8 cellular contexts compared by ENCODE assay signal in the genomic region with DNA sequence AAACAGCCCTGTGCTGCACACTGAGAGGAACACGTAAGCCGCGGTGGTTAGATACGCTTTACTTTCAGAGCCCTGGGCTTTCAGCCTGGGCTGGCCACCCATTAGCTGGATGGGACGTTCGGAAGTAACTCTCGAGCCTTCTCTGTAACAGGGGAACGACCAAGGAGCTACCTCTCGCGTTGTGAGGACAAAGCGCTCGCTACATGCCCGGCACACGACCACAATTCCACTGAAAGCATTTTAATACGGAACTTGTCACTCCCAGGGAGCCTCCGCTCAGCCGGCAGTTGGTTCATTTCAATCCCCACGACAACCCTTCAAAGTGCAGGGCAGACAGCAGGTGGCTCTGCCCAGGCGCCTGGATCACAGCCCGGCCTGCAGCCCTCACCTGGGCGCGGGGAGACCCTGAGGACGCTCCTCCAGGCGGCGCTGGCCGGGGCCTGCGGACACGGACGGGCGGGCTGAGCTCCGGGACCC. TPM values are rescaled to one million over a fixed set of nuclear protein-coding genes. Genes with fewer than 3 reads are reported as not detected.
DNase-seq lines count a peak whose midpoint lies in the region; ATAC-seq and TF ChIP-seq lines count a peak whose summit lies in the region.

No MANE protein-coding gene starts in this region.

- H3K9me3 ChIP-seq in iPS-20b (ENCODE audit: insufficient read depth, low read depth, low read length) (no peaks in the 10 kb centered on the region), stomach (no peaks in the 10 kb centered on the region)

- TF ChIP-seq EP300 in stomach (IDR thresholded peaks at IDR 0.05), result no peak

- H3K4me1 Mint-ChIP-seq in activated naive CD8-positive, alpha-beta T cell treated with anti-CD3 and anti-CD28 coated beads, Interleukin-2, amount 50 U/mL, for 24 hours, result peaks cover 42% of the 10 kb centered on the region

- no peaks in the 10 kb centered on the region for H3K9me3 Mint-ChIP-seq in activated naive CD8-positive, alpha-beta T cell treated with anti-CD3 and anti-CD28 coated beads, Interleukin-2, amount 50 U/mL, for 24 hours

- no peaks in the 10 kb centered on the region for H3K27me3 Mint-ChIP-seq in activated naive CD8-positive, alpha-beta T cell treated with anti-CD3 and anti-CD28 coated beads, Interleukin-2, amount 50 U/mL, for 24 hours

- ATAC-seq in HG03565 (IDR thresholded peaks at IDR 0.05; ENCODE audit: unreplicated experiment) (peak; percentile 16), HG02938 (IDR thresholded peaks at IDR 0.05; ENCODE audit: unreplicated experiment) (no peak)
- ATAC-seq in activated naive CD8-positive, alpha-beta T cell treated with anti-CD3 and anti-CD28 coated beads, Interleukin-2, amount 50 U/mL, for 24 hours, result peak; percentile 27

- WGBS in stomach, 5 donors, result 0 to 1% (median 0%) methylated on average over 14 to 31 of the region's 31 CpGs

- intact Hi-C loops in stomach (cut with DNase I; ENCODE audit: low total_unique reads), result no loop called here

- peaks cover 26% of the 10 kb centered on the region for H3K36me3 Mint-ChIP-seq in activated naive CD8-positive, alpha-beta T cell treated with anti-CD3 and anti-CD28 coated beads, Interleukin-2, amount 50 U/mL, for 24 hours (ENCODE audit: low read depth)

- peak overlapping the region; percentile 94 for H3K9ac ChIP-seq in iPS-20b (ENCODE audit: low read depth, low read length)

- H3K36me3 ChIP-seq in iPS-20b (ENCODE audit: insufficient read depth, low read depth, low read length), result peaks cover 57% of the 10 kb centered on the region
- H3K36me3 ChIP-seq in stomach, result peaks cover 30 to 62% (median 55%) of the 10 kb centered on the region in 4 donors

- peak overlapping the region; percentile 88 for H3K4me3 Mint-ChIP-seq in activated naive CD8-positive, alpha-beta T cell treated with anti-CD3 and anti-CD28 coated beads, Interleukin-2, amount 50 U/mL, for 24 hours

- no peaks in the 10 kb centered on the region for H3K4me1 ChIP-seq in iPS-20b (ENCODE audit: insufficient read depth, low read length)
- peaks cover 30 to 70% (median 61%) of the 10 kb centered on the region in 4 donors for H3K4me1 ChIP-seq in stomach

- peak overlapping the region; percentile 85 for H3K27ac Mint-ChIP-seq in activated naive CD8-positive, alpha-beta T cell treated with anti-CD3 and anti-CD28 coated beads, Interleukin-2, amount 50 U/mL, for 24 hours

- DNase-seq in stimulated activated CD4-positive, alpha-beta T cell treated with anti-CD3 and anti-CD28 coated beads, Interleukin-4, amount 100 ng/mL, for 24 hours, result peak; percentile 11
- DNase-seq in stimulated activated CD4-positive, alpha-beta T cell treated with anti-CD3 and anti-CD28 coated beads, Interleukin-15, amount 100 ng/mL, for 24 hours, result no peak
- no peak for DNase-seq in activated naive CD8-positive, alpha-beta T cell treated with anti-CD3 and anti-CD28 coated beads, Interleukin-2, amount 50 U/mL, for 24 hours
- no peak for DNase-seq in stomach
- no peak for DNase-seq in NCI-H1694 treated with DMSO at 0.1 percent for 48 hours (lab: John Stamatoyannopoulos, UW)

- H3K4me3 ChIP-seq in iPS-20b (ENCODE audit: low read length) (peak overlapping the region; percentile 97), stomach (peak overlapping the region; percentile 85 to 97 (median 92))

- TF ChIP-seq POLR2A in stomach (IDR thresholded peaks at IDR 0.05), result no peak

- H3K27ac ChIP-seq in iPS-20b (ENCODE audit: low read length) (no peak overlapping the region), stomach (peak overlapping the region; percentile 42 to 92 (median 81))

- TF ChIP-seq CTCF in stomach (IDR thresholded peaks at IDR 0.05), result no peak

- H3K27me3 ChIP-seq in iPS-20b (ENCODE audit: insufficient read depth, low read length) (no peaks in the 10 kb centered on the region), stomach (no peaks in the 10 kb centered on the region)

RNA-seq across cellular contexts. Expression of gene SURF1, which starts 0.4 kb away (rescaled TPM):
- total RNA-seq in stomach, result 10 to 100 TPM in 3 of 5 donors, 1 to 10 TPM in 2; 1.7 to 46.9 (median 22.6) TPM
- 100 to 1,000 TPM in 1 of 3 donors, 10 to 100 TPM in 2; 92.5 to 118 (median 95.5) TPM for polyA plus RNA-seq in stomach

RNA-seq across cellular contexts. Expression of gene SURF2, which starts 0.4 kb away (rescaled TPM):
- total RNA-seq in stomach, result 10 to 100 TPM in 2 of 5 donors, 1 to 10 TPM in 3; 1.8 to 75.3 (median 7.1) TPM
- 10 to 100 TPM; 45.4 to 54.4 (median 47.1) TPM for polyA plus RNA-seq in stomach

RNA-seq across cellular contexts. Expression of gene RPL7A, which starts 7.9 kb away (rescaled TPM):
- total RNA-seq in stomach, result 1,000 to 10,000 TPM in 4 of 5 donors, 100 to 1,000 TPM in 1; 809 to 1,438 (median 1,206) TPM
- 1,000 to 10,000 TPM; 3,101 to 4,243 (median 3,368) TPM for polyA plus RNA-seq in stomach

RNA-seq across cellular contexts. Expression of gene MED22, which starts 8.0 kb away (rescaled TPM):
- total RNA-seq in stomach, result 10 to 100 TPM in 4 of 5 donors, 1 to 10 TPM in 1; 4.7 to 27.7 (median 25.8) TPM
- 10 to 100 TPM; 11.4 to 18.3 (median 12.7) TPM for polyA plus RNA-seq in stomach

RNA-seq across cellular contexts. Expression of gene SURF6, which starts 19.9 kb away (rescaled TPM):
- 100 to 1,000 TPM in 1 of 5 donors, 10 to 100 TPM in 3, 1 to 10 TPM in 1; 2.9 to 138 (median 20.1) TPM for total RNA-seq in stomach
- 10 to 100 TPM; 13.0 to 14.8 (median 13.4) TPM for polyA plus RNA-seq in stomach
